ENCODE assay signal across 8 cellular contexts in the genomic region with DNA sequence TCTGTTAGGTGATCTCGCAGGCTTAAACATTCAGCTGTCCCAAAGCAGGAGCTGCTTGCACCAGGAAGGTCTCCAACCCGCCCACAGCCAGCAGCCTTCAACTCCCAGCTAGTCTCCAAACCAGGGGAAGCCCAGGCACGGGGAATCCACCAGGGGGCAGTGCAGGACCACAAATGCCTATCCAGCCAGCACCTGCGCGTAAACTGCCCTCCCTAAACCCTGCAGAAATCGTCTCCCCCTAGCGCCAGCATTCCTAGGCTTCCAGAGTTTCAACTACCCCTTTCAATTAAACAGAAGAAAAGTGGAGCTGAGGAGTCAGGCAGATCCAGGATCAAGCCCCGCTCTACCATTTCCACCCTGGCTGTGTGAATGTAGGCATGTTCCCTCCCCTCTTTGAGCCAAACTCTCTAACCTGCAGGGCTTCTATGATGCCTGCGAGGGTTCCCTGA.
DNase-seq lines count a peak whose midpoint lies in the region; ATAC-seq and FAIRE-seq lines count a peak whose summit lies in the region.

No MANE protein-coding gene starts in this region.

- no peaks in the 10 kb centered on the region for H3K9me3 ChIP-seq in endocrine pancreas (ENCODE audit: control insufficient read depth, low read length)

- no peaks in the 10 kb centered on the region for H3K36me3 ChIP-seq in endocrine pancreas (ENCODE audit: control insufficient read depth, insufficient read depth, low read length)

- H3K4me1 ChIP-seq in endocrine pancreas (ENCODE audit: control insufficient read depth, insufficient read depth, low read length), result no peaks in the 10 kb centered on the region

- peak; percentile 94 for DNase-seq in Ammon's horn (ENCODE audit: low spot score)
- DNase-seq in HTR-8/SVneo (ENCODE audit: insufficient read length, low spot score), result peak; percentile 94
- DNase-seq in NOMO-1 treated with DMSO at 0.1 percent for 48 hours (lab: John Stamatoyannopoulos, UW; ENCODE audit: unreplicated experiment), result peak; percentile 65
- DNase-seq in activated CD8-positive, alpha-beta memory T cell treated with anti-CD3 and anti-CD28 coated beads for 24 hours, result peak; percentile 99
- DNase-seq in medulla oblongata (ENCODE audit: extremely low spot score), result peak; percentile 91
- DNase-seq in stimulated activated CD8-positive, alpha-beta memory T cell treated with anti-CD3 and anti-CD28 coated beads, Interleukin-15, amount 100 ng/mL, for 4 hours (ENCODE audit: low read depth in 2 of 2), result peak; percentile 66 to 83

- H3K9ac ChIP-seq in endocrine pancreas (ENCODE audit: control insufficient read depth, insufficient read depth, low read length), result no peak overlapping the region

- peak overlapping the region; percentile 4 for H3K4me3 ChIP-seq in endocrine pancreas (ENCODE audit: control insufficient read depth, insufficient read depth, low read length)

- no peaks in the 10 kb centered on the region for H3K27me3 ChIP-seq in endocrine pancreas (ENCODE audit: control insufficient read depth, insufficient read depth, low read length)

- peak; percentile 72 for FAIRE-seq in HTR-8/SVneo (lab: Jason Lieb, UNC)

- ATAC-seq in GM19395 (IDR thresholded peaks at IDR 0.05; ENCODE audit: unreplicated experiment), result peak; percentile 82

Comparison
In these comparisons a context has a peak if more than half of its experiments do, and no peak if none do; other contexts are left out.
1. Peak in every context shown above with its lines: DNase-seq, ATAC-seq and H3K4me3 ChIP-seq.